ENCODE assay signal across 8 cellular contexts in genomic region chr12:89389755-89390661, GRCh38. TPM values are rescaled to one million over a fixed set of nuclear protein-coding genes. Genes with fewer than 3 reads are reported as not detected.
DNase-seq lines count a peak whose midpoint lies in the region; ATAC-seq and TF ChIP-seq lines count a peak whose summit lies in the region.

No MANE protein-coding gene starts in this region.

- TF ChIP-seq CTCF in CD4-positive, alpha-beta T cell (IDR thresholded peaks at IDR 0.05), result no peak
- TF ChIP-seq CTCF in HFFc6 (IDR thresholded peaks at IDR 0.05), result no peak
- TF ChIP-seq CTCF in adrenal gland (IDR thresholded peaks at IDR 0.05), result peak in 2 of 6 experiments; percentile 6 to 26
- no peak for TF ChIP-seq CTCF in mesothelial cell of epicardium (IDR thresholded peaks at IDR 0.05; ENCODE audit: unreplicated experiment)

- H3K4me3 ChIP-seq in adrenal gland (no peak overlapping the region), HAP-1 (no peak overlapping the region)

- no peaks in the 10 kb centered on the region for H3K36me3 ChIP-seq in adrenal gland (replicated peaks in 1 of 2)
- no peaks in the 10 kb centered on the region for H3K36me3 ChIP-seq in HAP-1 (replicated peaks)

- H3K9me3 ChIP-seq in CD4-positive, alpha-beta T cell (ENCODE audit: control insufficient read depth, low read length), result no peaks in the 10 kb centered on the region
- H3K9me3 ChIP-seq in adrenal gland (replicated peaks in 1 of 3) (no peaks in the 10 kb centered on the region), HAP-1 (no peaks in the 10 kb centered on the region)

- intact Hi-C loops in CD4-positive, alpha-beta T cell (cut with DNase I, micrococcal nuclease), result no loop called here
- intact Hi-C loops in adrenal gland (cut with DNase I) (no loop called here), head of caudate nucleus (cut with DNase I) (no loop called here)

- CTCF ChIA-PET in CD4-positive, alpha-beta T cell (lab: Charles Lee), result no interaction called here

- peak; percentile 34 for ATAC-seq in CD4-positive, alpha-beta T cell (ENCODE audit: poor library complexity)
- no peak for ATAC-seq in HG02678 (IDR thresholded peaks at IDR 0.05; ENCODE audit: unreplicated experiment)

- in situ Hi-C loops in HAP-1 (cut with MboI; ENCODE audit: low sequenced_read_pairs), result no loop called here

- no peaks in the 10 kb centered on the region for H3K9me3 Mint-ChIP-seq in CD4-positive, alpha-beta T cell
- H3K9me3 Mint-ChIP-seq in HFFc6, result no peaks in the 10 kb centered on the region
- H3K9me3 Mint-ChIP-seq in mesothelial cell of epicardium, result no peaks in the 10 kb centered on the region

- no peak overlapping the region for H3K27ac Mint-ChIP-seq in CD4-positive, alpha-beta T cell
- peak overlapping the region; percentile 50 for H3K27ac Mint-ChIP-seq in HFFc6
- peak overlapping the region; percentile 51 for H3K27ac Mint-ChIP-seq in mesothelial cell of epicardium

- H3K27me3 ChIP-seq in CD4-positive, alpha-beta T cell (ENCODE audit: control insufficient read depth, insufficient read depth, low read length), result no peaks in the 10 kb centered on the region
- no peaks in the 10 kb centered on the region for H3K27me3 ChIP-seq in adrenal gland
- no peaks in the 10 kb centered on the region for H3K27me3 ChIP-seq in HAP-1 (ENCODE audit: low read depth)

- no peaks in the 10 kb centered on the region for H3K36me3 Mint-ChIP-seq in CD4-positive, alpha-beta T cell (ENCODE audit: low read depth)
- no peaks in the 10 kb centered on the region for H3K36me3 Mint-ChIP-seq in HFFc6 (ENCODE audit: low read depth)
- H3K36me3 Mint-ChIP-seq in mesothelial cell of epicardium, result no peaks in the 10 kb centered on the region

- no peak for DNase-seq in CD4-positive, alpha-beta T cell
- no peak for DNase-seq in HFFc6
- peak in 4 of 7 donors; percentile 10 to 70 (median 36) for DNase-seq in adrenal gland
- no peak for DNase-seq in mesothelial cell of epicardium (ENCODE audit: low spot score in 2 of 2, unreplicated experiment in 2 of 2)
- DNase-seq in head of caudate nucleus, result no peak
- no peak for DNase-seq in HAP-1 (ENCODE audit: low spot score in 2 of 2)
- DNase-seq in SW480 (ENCODE audit: low spot score), result no peak

- 49 to 62% (median 57%) methylated on average over 6 of the region's 6 CpGs for WGBS in adrenal gland, 4 donors

- POLR2A ChIA-PET in CD4-positive, alpha-beta T cell (lab: Charles Lee), result no interaction called here

- no peaks in the 10 kb centered on the region for H3K27me3 Mint-ChIP-seq in CD4-positive, alpha-beta T cell
- no peaks in the 10 kb centered on the region; the same call in 1 of the 2 replicates for H3K27me3 Mint-ChIP-seq in HFFc6 (ENCODE audit: insufficient read depth)
- no peaks in the 10 kb centered on the region for H3K27me3 Mint-ChIP-seq in mesothelial cell of epicardium (ENCODE audit: low read depth)

- H3K4me1 ChIP-seq in adrenal gland (replicated peaks in 1 of 2) (peaks cover 5 to 34% of the 10 kb centered on the region in 2 donors), HAP-1 (no peaks in the 10 kb centered on the region)

- TF ChIP-seq POLR2A in adrenal gland (IDR thresholded peaks at IDR 0.05), result no peak

- no peak overlapping the region for H3K27ac ChIP-seq in CD4-positive, alpha-beta T cell (ENCODE audit: low read depth, low read length)
- peak overlapping the region in 4 of 5 donors; percentile 6 to 82 (median 36) for H3K27ac ChIP-seq in adrenal gland

- H3K4me3 Mint-ChIP-seq in CD4-positive, alpha-beta T cell, result no peak overlapping the region
- H3K4me3 Mint-ChIP-seq in HFFc6 (no peak overlapping the region), mesothelial cell of epicardium (no peak overlapping the region)

- peaks cover 15% of the 10 kb centered on the region for H3K4me1 Mint-ChIP-seq in CD4-positive, alpha-beta T cell (ENCODE audit: low read depth)
- H3K4me1 Mint-ChIP-seq in HFFc6 (ENCODE audit: low read depth), result peaks cover 31% of the 10 kb centered on the region
- H3K4me1 Mint-ChIP-seq in mesothelial cell of epicardium, result peaks cover 45% of the 10 kb centered on the region

RNA-seq across cellular contexts. Expression of gene DUSP6, which starts 37.7 kb away (rescaled TPM):
- 10 to 100 TPM; 11.8 to 14.7 TPM for total RNA-seq in CD4-positive, alpha-beta T cell
- total RNA-seq in HFFc6 (2021; fragmentation: NEBNext Ultra II Directional; extraction: Animal tissue kit (Norgen Biotek cat#: 25700)), result 10 to 100 TPM; 42.2 to 77.8 (median 46.2) TPM
- total RNA-seq in adrenal gland (10 to 100 TPM; 12.3 to 81.8 (median 47.7) TPM), mesothelial cell of epicardium (22.2 to 24.8 TPM (median 22.9 TPM) in 3 replicates)
- 10 to 100 TPM; 16.3 to 21.5 (median 21.0) TPM for polyA plus RNA-seq in adrenal gland

Comparison
In these comparisons a context has a peak if more than half of its experiments do, and no peak if none do; other contexts are left out.
1. DNase-seq: peak in adrenal gland (4 of 7); none in CD4-positive, alpha-beta T cell (0 of 10), HFFc6 (single experiment), mesothelial cell of epicardium (0 of 2), head of caudate nucleus (0 of 42), HAP-1 (0 of 2) and SW480 (single experiment).